Comparison of ENCODE assay signal across 21 cellular contexts in genomic region chr1:187411118-187411517, GRCh38.
"Had no signal": no experiment of that assay in that cellular context is flagged by ENCODE, and none has a peak within 500 bp of the region (broad histone marks: within the 10 kb centered on the region; RNA-seq: fewer than 3 reads in every experiment).

No MANE protein-coding gene starts in this region.

- H3K27ac Mint-ChIP-seq: activated CD4-positive, alpha-beta memory T cell treated with anti-CD3 and anti-CD28 coated beads for 36 hours; activated CD8-positive, alpha-beta memory T cell treated with anti-CD3 and anti-CD28 coated beads, Interleukin-2, amount 10 ng/mL, durations not matched to agents 7 days and 5 days; activated naive CD4-positive, alpha-beta T cell treated with anti-CD3 and anti-CD28 coated beads for 36 hours; activated naive CD8-positive, alpha-beta T cell treated with anti-CD3 and anti-CD28 coated beads, Interleukin-2, amount 50 U/mL, for 24 hours; activated T-helper 2 cell treated with anti-CD3 and anti-CD28 coated beads, Interferon-gamma antibody, Interleukin-2, Interleukin-4, amounts not matched to agents 10 μg/mL and 5 μg/mL and 100 μg/mL, durations not matched to agents 14 hours and 24 hours and 36 hours; naive thymus-derived CD8-positive, alpha-beta T cell; stimulated activated memory B cell treated with anti-CD40 and anti-IgM and Interleukin-4, amounts not matched to agents 10 μg/mL and 1 μg/mL and 100 μg/mL, for 72 hours had no signal

- H3K27ac ChIP-seq: esophagus squamous epithelium, left lung, neutrophil, tibial nerve, vagina had no signal

- DNase-seq: activated CD4-positive, alpha-beta memory T cell treated with anti-CD3 and anti-CD28 coated beads for 36 hours; activated CD8-positive, alpha-beta memory T cell treated with anti-CD3 and anti-CD28 coated beads, Interleukin-2, amount 10 ng/mL, durations not matched to agents 7 days and 5 days; activated naive CD4-positive, alpha-beta T cell treated with anti-CD3 and anti-CD28 coated beads for 36 hours; activated naive CD8-positive, alpha-beta T cell treated with anti-CD3 and anti-CD28 coated beads, Interleukin-2, amount 50 U/mL, for 24 hours; activated T-cell treated with anti-CD3 and anti-CD28 coated beads, Interleukin-2, amount 50 U/mL, for 1 hour; aorta; cerebellar nuclear complex; effector CD8-positive, alpha-beta T cell; esophagus squamous epithelium; glutamatergic neuron; hypothalamus; kidney; left lung; mammary epithelial cell; naive thymus-derived CD8-positive, alpha-beta T cell; stimulated activated CD4-positive, alpha-beta T cell treated with anti-CD3 and anti-CD28 coated beads, Interleukin-2, amount 100 ng/mL, for 48 hours had no signal

- H3K27me3 Mint-ChIP-seq: activated CD4-positive, alpha-beta memory T cell treated with anti-CD3 and anti-CD28 coated beads for 36 hours; activated CD8-positive, alpha-beta memory T cell treated with anti-CD3 and anti-CD28 coated beads, Interleukin-2, amount 10 ng/mL, durations not matched to agents 7 days and 5 days; activated naive CD8-positive, alpha-beta T cell treated with anti-CD3 and anti-CD28 coated beads, Interleukin-2, amount 50 U/mL, for 24 hours; naive thymus-derived CD8-positive, alpha-beta T cell; stimulated activated memory B cell treated with anti-CD40 and anti-IgM and Interleukin-4, amounts not matched to agents 10 μg/mL and 1 μg/mL and 100 μg/mL, for 72 hours had no signal

- ATAC-seq: activated CD8-positive, alpha-beta memory T cell treated with anti-CD3 and anti-CD28 coated beads, Interleukin-2, amount 10 ng/mL, durations not matched to agents 7 days and 5 days; activated naive CD8-positive, alpha-beta T cell treated with anti-CD3 and anti-CD28 coated beads, Interleukin-2, amount 50 U/mL, for 24 hours; left lung; naive thymus-derived CD8-positive, alpha-beta T cell; stimulated activated memory B cell treated with anti-CD40 and anti-IgM and Interleukin-4, amounts not matched to agents 10 μg/mL and 1 μg/mL and 100 μg/mL, for 72 hours had no signal

- H3K4me3 Mint-ChIP-seq: activated CD4-positive, alpha-beta memory T cell treated with anti-CD3 and anti-CD28 coated beads for 36 hours; activated CD8-positive, alpha-beta memory T cell treated with anti-CD3 and anti-CD28 coated beads, Interleukin-2, amount 10 ng/mL, durations not matched to agents 7 days and 5 days; activated naive CD4-positive, alpha-beta T cell treated with anti-CD3 and anti-CD28 coated beads for 36 hours; activated naive CD8-positive, alpha-beta T cell treated with anti-CD3 and anti-CD28 coated beads, Interleukin-2, amount 50 U/mL, for 24 hours; naive thymus-derived CD8-positive, alpha-beta T cell; stimulated activated memory B cell treated with anti-CD40 and anti-IgM and Interleukin-4, amounts not matched to agents 10 μg/mL and 1 μg/mL and 100 μg/mL, for 72 hours had no signal

- H3K4me1 Mint-ChIP-seq: activated CD8-positive, alpha-beta memory T cell treated with anti-CD3 and anti-CD28 coated beads, Interleukin-2, amount 10 ng/mL, durations not matched to agents 7 days and 5 days; activated naive CD8-positive, alpha-beta T cell treated with anti-CD3 and anti-CD28 coated beads, Interleukin-2, amount 50 U/mL, for 24 hours; stimulated activated memory B cell treated with anti-CD40 and anti-IgM and Interleukin-4, amounts not matched to agents 10 μg/mL and 1 μg/mL and 100 μg/mL, for 72 hours had no signal

- H3K27me3 ChIP-seq: esophagus squamous epithelium, left lung, neutrophil, tibial nerve, vagina had no signal

- H3K9me3 Mint-ChIP-seq: activated CD4-positive, alpha-beta memory T cell treated with anti-CD3 and anti-CD28 coated beads for 36 hours; activated T-helper 2 cell treated with anti-CD3 and anti-CD28 coated beads, Interferon-gamma antibody, Interleukin-2, Interleukin-4, amounts not matched to agents 10 μg/mL and 5 μg/mL and 100 μg/mL, durations not matched to agents 14 hours and 24 hours and 36 hours had no signal

- H3K36me3 Mint-ChIP-seq: activated CD4-positive, alpha-beta memory T cell treated with anti-CD3 and anti-CD28 coated beads for 36 hours; activated CD8-positive, alpha-beta memory T cell treated with anti-CD3 and anti-CD28 coated beads, Interleukin-2, amount 10 ng/mL, durations not matched to agents 7 days and 5 days; naive thymus-derived CD8-positive, alpha-beta T cell; stimulated activated memory B cell treated with anti-CD40 and anti-IgM and Interleukin-4, amounts not matched to agents 10 μg/mL and 1 μg/mL and 100 μg/mL, for 72 hours had no signal

- H3K4me3 ChIP-seq: esophagus squamous epithelium, left lung, tibial nerve, vagina had no signal

- H3K4me1 ChIP-seq: esophagus squamous epithelium, left lung, tibial nerve, vagina had no signal

- H3K36me3 ChIP-seq: esophagus squamous epithelium, left lung, neutrophil, tibial nerve, vagina had no signal

- H3K9me3 ChIP-seq: esophagus squamous epithelium, left lung, neutrophil, tibial nerve, vagina had no signal
